8 cellular contexts compared by ENCODE assay signal in genomic region chr11:106241601-106242257, GRCh38.
"Had no signal": no experiment of that assay in that cellular context is flagged by ENCODE, and none has a peak within 500 bp of the region (broad histone marks: within the 10 kb centered on the region; RNA-seq: fewer than 3 reads in every experiment).

No MANE protein-coding gene starts in this region.

- H2AFZ ChIP-seq: GM23248 had no signal

- H3K27ac ChIP-seq: GM23248, HL-60 had no signal

- H3K9ac ChIP-seq: GM23248 had no signal

- H3K4me1 ChIP-seq: HAP-1 had no signal

- H3K4me3 ChIP-seq: GM23248, HAP-1 had no signal

- ATAC-seq: HCT116, HepG2 had no signal

- DNase-seq: GM23248, GOT3, H7, HFFc6 had no signal

- H3K9me3 ChIP-seq: HAP-1 had no signal

- H3K36me3 ChIP-seq: HAP-1 had no signal
